21 cellular contexts compared by ENCODE assay signal in the genomic region with DNA sequence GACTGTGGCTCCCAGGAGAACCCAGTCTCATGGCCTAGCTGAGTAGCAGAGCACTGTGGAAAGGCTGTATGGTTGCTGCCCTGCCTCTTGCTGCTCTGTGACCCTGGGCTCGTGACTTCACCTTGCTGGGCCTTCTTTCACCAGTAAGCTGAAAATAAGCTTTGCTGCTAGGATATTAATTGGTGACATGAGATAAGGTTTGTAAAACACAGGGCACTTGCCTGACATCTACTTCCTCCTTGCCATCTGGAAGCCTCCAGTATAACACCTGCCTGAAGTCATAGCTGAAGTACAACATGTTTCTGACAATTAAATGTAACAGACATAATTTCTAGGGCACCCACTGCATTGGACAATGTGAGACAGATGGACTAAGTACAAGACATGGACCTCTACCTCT. TPM values are rescaled to one million over a fixed set of nuclear protein-coding genes. Genes with fewer than 3 reads are reported as not detected.
"Had no signal": no experiment of that assay in that cellular context is flagged by ENCODE, and none has a peak within 500 bp of the region (broad histone marks: within the 10 kb centered on the region; RNA-seq: fewer than 3 reads in every experiment).

No MANE protein-coding gene starts in this region.

- ATAC-seq: activated CD8-positive, alpha-beta T cell treated with anti-CD3 and anti-CD28 coated beads for 36 hours; activated naive CD8-positive, alpha-beta T cell treated with anti-CD3 and anti-CD28 coated beads, Interleukin-2, amount 50 U/mL, for 24 hours; lower lobe of right lung had no signal

- DNase-seq: activated CD4-positive, alpha-beta T cell treated with anti-CD3 and anti-CD28 coated beads for 48 hours; activated CD4-positive, CD25-positive, alpha-beta regulatory T cell; activated CD8-positive, alpha-beta T cell treated with anti-CD3 and anti-CD28 coated beads for 36 hours; activated effector memory CD4-positive, alpha-beta T cell treated with Interleukin-2 at 50 U/mL for 16 hours; activated naive CD4-positive, alpha-beta T cell treated with anti-CD3 and anti-CD28 coated beads, Interleukin-2, amount 10 ng/mL, durations not matched to agents 7 days and 5 days; activated naive CD8-positive, alpha-beta T cell treated with anti-CD3 and anti-CD28 coated beads, Interleukin-2, amount 50 U/mL, for 24 hours; activated T-cell treated with anti-CD3 and anti-CD28 coated beads, Interleukin-2, amount 50 U/mL, for 48 hours; anterior cingulate cortex; brain microvascular endothelial cell; cortex of kidney; effector CD8-positive, alpha-beta T cell; lower lobe of right lung; nephron progenitor cell; nucleus accumbens; posterior cingulate gyrus; stimulated activated CD4-positive, alpha-beta T cell treated with anti-CD3 and anti-CD28 coated beads, Interleukin-2, amount 100 ng/mL, for 24 hours; stimulated activated naive CD4-positive, alpha-beta T cell treated with Interleukin-2 at 50 U/mL for 16 hours; substantia nigra; T1000; tibial artery had no signal

- H3K4me3 ChIP-seq: lower lobe of right lung, tibial artery had no signal

- H3K9me3 ChIP-seq: lower lobe of right lung, tibial artery had no signal

- H3K36me3 ChIP-seq: brain microvascular endothelial cell, lower lobe of right lung, tibial artery had no signal

- H3K4me1 ChIP-seq: lower lobe of right lung had no signal

- H3K27ac ChIP-seq: brain microvascular endothelial cell, lower lobe of right lung, tibial artery had no signal

- H3K27me3 ChIP-seq: brain microvascular endothelial cell, tibial artery had no signal

RNA-seq across cellular contexts. Expression of gene CLEC3B, which starts 53.6 kb away (rescaled TPM):
- total RNA-seq: activated CD8-positive, alpha-beta T cell treated with anti-CD3 and anti-CD28 coated beads for 36 hours; endothelial cell of umbilical vein had no signal
